In the genomic region with DNA sequence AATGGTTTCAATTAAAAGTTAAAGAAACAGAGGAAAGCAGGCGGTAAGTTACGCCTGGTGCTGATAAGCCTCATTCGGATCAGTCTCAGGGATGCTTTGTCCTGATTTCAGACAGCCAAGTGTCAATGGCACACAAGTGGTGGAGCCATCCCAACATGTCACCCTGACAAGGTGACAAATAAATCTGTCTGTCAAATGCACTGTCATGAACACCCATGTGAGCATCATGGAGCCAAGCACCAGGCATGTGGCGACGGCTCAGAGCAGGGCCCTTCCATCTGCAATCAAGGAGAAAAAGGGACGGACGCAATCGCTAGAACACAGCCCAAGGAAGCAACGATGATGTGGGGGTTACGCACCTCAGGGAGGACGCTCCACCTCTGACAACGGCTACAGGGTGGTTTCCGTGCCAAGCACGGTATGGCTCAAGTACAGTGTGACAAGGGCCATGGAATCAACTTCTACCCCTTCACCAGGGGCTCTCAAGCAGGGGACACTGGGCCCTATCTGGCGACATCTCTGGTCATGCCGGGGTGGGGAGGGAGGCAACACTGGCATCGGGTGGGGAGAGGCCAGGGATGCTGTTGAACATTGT, we compare ENCODE assay signal across 19 cellular contexts.
DNase-seq lines count a peak whose midpoint lies in the region; ATAC-seq and TF ChIP-seq lines count a peak whose summit lies in the region.
"Had no signal": no experiment of that assay in that cellular context is flagged by ENCODE, and none has a peak within 500 bp of the region (broad histone marks: within the 10 kb centered on the region; RNA-seq: fewer than 3 reads in every experiment).

No MANE protein-coding gene starts in this region.

- no peak for ATAC-seq in natural killer cell
- no peak for ATAC-seq in activated CD4-positive, CD25-positive, alpha-beta regulatory T cell treated with anti-CD3 and anti-CD28 coated beads, Interleukin-2, amount 50 U/mL, for 24 hours
- ATAC-seq in HG03439 (IDR thresholded peaks at IDR 0.05; ENCODE audit: unreplicated experiment) = no peak
- ATAC-seq: naive thymus-derived CD8-positive, alpha-beta T cell; stimulated activated naive CD8-positive, alpha-beta T cell treated with anti-CD3 and anti-CD28 coated beads, Interleukin-15, amount 100 ng/mL, for 72 hours had no signal

- H3K4me3 Mint-ChIP-seq in glutamatergic neuron (ENCODE audit: unreplicated experiment) (peak overlapping the region; percentile 42), natural killer cell (peak overlapping the region; percentile 53), Calu3 (ENCODE audit: low read depth, unreplicated experiment) (no peak overlapping the region)
- H3K4me3 Mint-ChIP-seq: activated T-cell treated with anti-CD3 and anti-CD28 coated beads, Interleukin-2, amount 50 U/mL, for 24 hours; naive thymus-derived CD8-positive, alpha-beta T cell; stimulated activated naive CD8-positive, alpha-beta T cell treated with anti-CD3 and anti-CD28 coated beads, Interleukin-15, amount 100 ng/mL, for 72 hours; T-helper 1 cell treated with Interleukin-12 subunit alpha and Interleukin-12 subunit beta and Interleukin-4 antibody, amounts not matched to agents 30 μg/mL and 1 μg/mL, for 36 hours had no signal

- peaks cover 0 to 12% (median 2%) of the 10 kb centered on the region in 4 donors for H3K4me1 ChIP-seq in Peyer's patch
- peaks cover 33% of the 10 kb centered on the region for H3K4me1 ChIP-seq in suprapubic skin

- DNase-seq in Peyer's patch (no peak), glutamatergic neuron (no peak), natural killer cell (no peak), suprapubic skin (ENCODE audit: low spot score in 2 of 2) (peak in 1 of 2 donors; percentile 56), medulla oblongata (ENCODE audit: extremely low spot score) (no peak), Calu3 (no peak)
- DNase-seq: activated CD4-positive, alpha-beta T cell treated with anti-CD3 and anti-CD28 coated beads for 4 hours; activated T-cell treated with anti-CD3 and anti-CD28 coated beads, Interleukin-2, amount 50 U/mL, for 24 hours; AML-193; DMS153; foreskin melanocyte; NCI-H774; RPMI8226; stimulated activated naive CD8-positive, alpha-beta T cell treated with anti-CD3 and anti-CD28 coated beads, Interleukin-15, amount 100 ng/mL, for 72 hours had no signal

- CTCF ChIA-PET in Calu3 (lab: Charles Lee) = no interaction called here

- H3K4me3 ChIP-seq in Peyer's patch = no peak overlapping the region
- no peak overlapping the region for H3K4me3 ChIP-seq in suprapubic skin
- H3K4me3 ChIP-seq: skin epidermis had no signal

- no peak for TF ChIP-seq EP300 in suprapubic skin (IDR thresholded peaks at IDR 0.05)

- TF ChIP-seq CTCF in Peyer's patch (IDR thresholded peaks at IDR 0.05) (no peak), glutamatergic neuron (IDR thresholded peaks at IDR 0.05; ENCODE audit: partially characterized antibody, unreplicated experiment) (no peak), natural killer cell (IDR thresholded peaks at IDR 0.05) (no peak), suprapubic skin (IDR thresholded peaks at IDR 0.05) (no peak), Calu3 (IDR thresholded peaks at IDR 0.05; ENCODE audit: unreplicated experiment) (no peak)

- 82% methylated on average over 17 of the region's 17 CpGs for WGBS in suprapubic skin

- H3K9me3 Mint-ChIP-seq in glutamatergic neuron (ENCODE audit: unreplicated experiment) = peaks cover 6% of the 10 kb centered on the region
- no peaks in the 10 kb centered on the region for H3K9me3 Mint-ChIP-seq in natural killer cell
- H3K9me3 Mint-ChIP-seq in Calu3 (ENCODE audit: low read depth, unreplicated experiment) = no peaks in the 10 kb centered on the region
- H3K9me3 Mint-ChIP-seq: activated T-cell treated with anti-CD3 and anti-CD28 coated beads, Interleukin-2, amount 50 U/mL, for 24 hours; naive thymus-derived CD8-positive, alpha-beta T cell; stimulated activated naive CD8-positive, alpha-beta T cell treated with anti-CD3 and anti-CD28 coated beads, Interleukin-15, amount 100 ng/mL, for 72 hours; T-helper 1 cell treated with Interleukin-12 subunit alpha and Interleukin-12 subunit beta and Interleukin-4 antibody, amounts not matched to agents 30 μg/mL and 1 μg/mL, for 36 hours had no signal

- H3K27ac ChIP-seq in Peyer's patch (peak overlapping the region in 3 of 4 donors; percentile 38 to 57 (median 54)), suprapubic skin (peak overlapping the region; percentile 53)

- H3K36me3 Mint-ChIP-seq in glutamatergic neuron (ENCODE audit: unreplicated experiment) (no peaks in the 10 kb centered on the region), natural killer cell (no peaks in the 10 kb centered on the region), Calu3 (ENCODE audit: insufficient read depth, unreplicated experiment) (peaks cover 16% of the 10 kb centered on the region)
- H3K36me3 Mint-ChIP-seq: naive thymus-derived CD8-positive, alpha-beta T cell had no signal

- intact Hi-C loops in natural killer cell (cut with micrococcal nuclease) = no loop called here
- intact Hi-C loops in Calu3 (cut with micrococcal nuclease; ENCODE audit: unreplicated experiment) = no loop called here

- no TSS peak for BruUV-seq in Calu3 (replicated peaks; lab: Mats Ljungman, UMichigan)

- TF ChIP-seq POLR2A in Peyer's patch (IDR thresholded peaks at IDR 0.05) = no peak
- TF ChIP-seq POLR2A in suprapubic skin (IDR thresholded peaks at IDR 0.05) = no peak

- H3K36me3 ChIP-seq in Peyer's patch (peaks cover 0 to 1% (median 0%) of the 10 kb centered on the region in 3 donors), suprapubic skin (no peaks in the 10 kb centered on the region)

- H3K4me1 Mint-ChIP-seq in glutamatergic neuron (ENCODE audit: low read depth, unreplicated experiment) = peaks cover 56% of the 10 kb centered on the region
- peaks cover 94 to 95% of the 10 kb centered on the region in 2 donors for H3K4me1 Mint-ChIP-seq in natural killer cell
- H3K4me1 Mint-ChIP-seq in Calu3 (ENCODE audit: low read depth, unreplicated experiment) = no peaks in the 10 kb centered on the region
- H3K4me1 Mint-ChIP-seq: stimulated activated naive CD8-positive, alpha-beta T cell treated with anti-CD3 and anti-CD28 coated beads, Interleukin-15, amount 100 ng/mL, for 72 hours had no signal

- H3K27ac Mint-ChIP-seq in glutamatergic neuron (ENCODE audit: unreplicated experiment) (peak overlapping the region; percentile 86), natural killer cell (peak overlapping the region; percentile 85 to 91), Calu3 (ENCODE audit: unreplicated experiment) (no peak overlapping the region)
- H3K27ac Mint-ChIP-seq: activated T-cell treated with anti-CD3 and anti-CD28 coated beads, Interleukin-2, amount 50 U/mL, for 24 hours; naive thymus-derived CD8-positive, alpha-beta T cell; stimulated activated naive CD8-positive, alpha-beta T cell treated with anti-CD3 and anti-CD28 coated beads, Interleukin-15, amount 100 ng/mL, for 72 hours; T-helper 1 cell treated with Interleukin-12 subunit alpha and Interleukin-12 subunit beta and Interleukin-4 antibody, amounts not matched to agents 30 μg/mL and 1 μg/mL, for 36 hours had no signal

- H3K27me3 ChIP-seq in Peyer's patch (no peaks in the 10 kb centered on the region), suprapubic skin (no peaks in the 10 kb centered on the region)

- H3K27me3 Mint-ChIP-seq in glutamatergic neuron (ENCODE audit: unreplicated experiment) (peaks cover 9% of the 10 kb centered on the region), natural killer cell (ENCODE audit: low read depth in 2 of 2) (no peaks in the 10 kb centered on the region), Calu3 (ENCODE audit: unreplicated experiment) (no peaks in the 10 kb centered on the region)

- no peaks in the 10 kb centered on the region for H3K9me3 ChIP-seq in Peyer's patch
- H3K9me3 ChIP-seq in suprapubic skin = no peaks in the 10 kb centered on the region
